In the genomic region with DNA sequence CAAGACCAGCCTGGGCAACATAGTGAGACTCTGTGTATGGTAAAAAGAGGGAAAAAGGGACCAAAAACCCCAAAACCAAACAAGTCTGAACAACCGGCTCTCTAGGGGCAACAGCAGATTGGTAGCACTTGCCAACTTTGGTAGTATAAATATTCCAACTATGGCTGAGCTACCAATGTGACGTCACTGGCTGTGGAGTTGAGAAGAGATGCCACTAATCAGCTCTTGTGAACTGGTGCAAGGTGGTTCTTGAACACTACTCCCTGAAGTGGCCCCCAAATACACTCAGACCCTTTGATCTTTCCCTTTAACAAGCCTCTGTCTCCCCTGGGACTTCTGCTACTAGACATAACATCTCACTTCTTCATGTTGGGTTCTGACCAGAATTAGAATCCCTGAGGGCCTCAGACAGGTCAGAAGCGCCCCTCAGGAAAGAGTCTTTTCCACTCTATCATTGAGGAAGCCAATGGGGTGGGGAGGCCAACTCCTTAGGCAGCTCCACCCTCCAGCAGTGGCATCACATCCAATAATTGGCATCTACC, we compare ENCODE assay signal across 14 cellular contexts. TPM values are rescaled to one million over a fixed set of nuclear protein-coding genes. Genes with fewer than 3 reads are reported as not detected.
DNase-seq lines count a peak whose midpoint lies in the region; ATAC-seq and TF ChIP-seq lines count a peak whose summit lies in the region.
"Had no signal": no experiment of that assay in that cellular context is flagged by ENCODE, and none has a peak within 500 bp of the region (broad histone marks: within the 10 kb centered on the region; RNA-seq: fewer than 3 reads in every experiment).

No MANE protein-coding gene starts in this region.

- WGBS in right lobe of liver (ENCODE audit: insufficient coverage, low coverage, low lambda C conversion rate, missing lambda C conversion rate) = 77% methylated on average over 3 of the region's 3 CpGs

- H2AFZ ChIP-seq in OCI-LY3 (ENCODE audit: low read depth, low read length) = peak overlapping the region; percentile 2; the same call in 1 of the 2 replicates
- H2AFZ ChIP-seq: GM23338 had no signal

- TF ChIP-seq POLR2A in right lobe of liver (IDR thresholded peaks at IDR 0.05) = no peak

- H3K4me1 ChIP-seq in OCI-LY3 (ENCODE audit: low read length) (peaks cover 49% of the 10 kb centered on the region), right lobe of liver (peaks cover 0 to 38% (median 15%) of the 10 kb centered on the region in 4 donors), tibial artery (peaks cover 5 to 72% (median 65%) of the 10 kb centered on the region in 4 donors)

- intact Hi-C loops in right lobe of liver (cut with DNase I) = no loop called here
- intact Hi-C loops in tibial artery (cut with DNase I; ENCODE audit: low total_unique reads) = no loop called here

- no peak overlapping the region; the same call in 1 of the 2 replicates for H3K9ac ChIP-seq in OCI-LY3 (ENCODE audit: low read length)

- H3K36me3 ChIP-seq in OCI-LY3 (replicated peaks; ENCODE audit: low read depth, low read length) (no peaks in the 10 kb centered on the region), right lobe of liver (peaks cover 0 to 5% (median 0%) of the 10 kb centered on the region in 4 donors), tibial artery (peaks cover 3 to 21% (median 11%) of the 10 kb centered on the region in 3 donors)

- no peaks in the 10 kb centered on the region for H3K27me3 ChIP-seq in OCI-LY3 (ENCODE audit: low read depth, low read length)
- H3K27me3 ChIP-seq in right lobe of liver = no peaks in the 10 kb centered on the region
- H3K27me3 ChIP-seq in tibial artery = no peaks in the 10 kb centered on the region
- H3K27me3 ChIP-seq: pancreas had no signal

- no peaks in the 10 kb centered on the region for H3K9me3 ChIP-seq in OCI-LY3 (ENCODE audit: insufficient read depth, low read length)
- H3K9me3 ChIP-seq in right lobe of liver = no peaks in the 10 kb centered on the region
- H3K9me3 ChIP-seq in tibial artery = no peaks in the 10 kb centered on the region
- H3K9me3 ChIP-seq: pancreas had no signal

- H3K4me2 ChIP-seq in OCI-LY3 (ENCODE audit: low read length) = peak overlapping the region; percentile 58
- H3K4me2 ChIP-seq: GM23338 had no signal

- TF ChIP-seq CTCF in OCI-LY3 (IDR thresholded peaks at IDR 0.05; ENCODE audit: low read depth, low read length) (no peak), right lobe of liver (IDR thresholded peaks at IDR 0.05) (no peak), tibial artery (IDR thresholded peaks at IDR 0.05) (no peak)

- DNase-seq in right lobe of liver (no peak), tibial artery (no peak), HPDE6-E6E7 (ENCODE audit: extremely low spot score) (no peak)
- DNase-seq in NK-92 treated with Interleukin-12 subunit alpha and Interleukin-12 subunit beta, amount 100 ng/mL, for 24 hours (lab: John Stamatoyannopoulos, UW) = no peak
- DNase-seq in activated CD4-positive, alpha-beta T cell treated with anti-CD3 and anti-CD28 coated beads for 4 hours = no peak
- DNase-seq: activated CD8-positive, alpha-beta memory T cell treated with anti-CD3 and anti-CD28 coated beads, Interleukin-2, amount 10 ng/mL, durations not matched to agents 7 days and 5 days; CD8-positive, alpha-beta memory T cell; glutamatergic neuron; NCI-H1092; pancreas; stimulated activated CD4-positive, alpha-beta T cell treated with anti-CD3 and anti-CD28 coated beads, Interleukin-4, amount 100 ng/mL, for 1 hour had no signal

- peak; percentile 51 for ATAC-seq in GM19438 (IDR thresholded peaks at IDR 0.05; ENCODE audit: low read depth, unreplicated experiment)
- ATAC-seq in right lobe of liver = no peak
- ATAC-seq: activated CD8-positive, alpha-beta memory T cell treated with anti-CD3 and anti-CD28 coated beads, Interleukin-2, amount 10 ng/mL, durations not matched to agents 7 days and 5 days; GM23338 had no signal

- H4K20me1 ChIP-seq in OCI-LY3 (ENCODE audit: insufficient read depth, low read length) = no peaks in the 10 kb centered on the region

- H3K79me2 ChIP-seq in OCI-LY3 (ENCODE audit: low read length) = no peaks in the 10 kb centered on the region

- H3K4me3 ChIP-seq in OCI-LY3 (ENCODE audit: low read length) (peak overlapping the region; percentile 29), right lobe of liver (no peak overlapping the region), tibial artery (no peak overlapping the region)
- H3K4me3 ChIP-seq: GM23338, pancreas had no signal

- peak overlapping the region; percentile 81 for H3K27ac ChIP-seq in OCI-LY3 (ENCODE audit: low read length)
- peak overlapping the region; percentile 49 to 84 (median 78) for H3K27ac ChIP-seq in right lobe of liver
- H3K27ac ChIP-seq in tibial artery = peak overlapping the region; percentile 66 to 75

RNA-seq across cellular contexts. Expression of gene RPL27A, which starts 49.1 kb away (rescaled TPM):
- total RNA-seq in right lobe of liver = 100 to 1,000 TPM; 187 to 394 (median 327) TPM

RNA-seq across cellular contexts. Expression of gene TRIM66, which starts 49.3 kb away (rescaled TPM):
- 10 to 100 TPM in 2 of 6 experiments, 1 to 10 TPM in 4; 4.0 to 16.4 (median 6.9) TPM for total RNA-seq in right lobe of liver
